Comparison of ENCODE assay signal across 8 cellular contexts in the genomic region with DNA sequence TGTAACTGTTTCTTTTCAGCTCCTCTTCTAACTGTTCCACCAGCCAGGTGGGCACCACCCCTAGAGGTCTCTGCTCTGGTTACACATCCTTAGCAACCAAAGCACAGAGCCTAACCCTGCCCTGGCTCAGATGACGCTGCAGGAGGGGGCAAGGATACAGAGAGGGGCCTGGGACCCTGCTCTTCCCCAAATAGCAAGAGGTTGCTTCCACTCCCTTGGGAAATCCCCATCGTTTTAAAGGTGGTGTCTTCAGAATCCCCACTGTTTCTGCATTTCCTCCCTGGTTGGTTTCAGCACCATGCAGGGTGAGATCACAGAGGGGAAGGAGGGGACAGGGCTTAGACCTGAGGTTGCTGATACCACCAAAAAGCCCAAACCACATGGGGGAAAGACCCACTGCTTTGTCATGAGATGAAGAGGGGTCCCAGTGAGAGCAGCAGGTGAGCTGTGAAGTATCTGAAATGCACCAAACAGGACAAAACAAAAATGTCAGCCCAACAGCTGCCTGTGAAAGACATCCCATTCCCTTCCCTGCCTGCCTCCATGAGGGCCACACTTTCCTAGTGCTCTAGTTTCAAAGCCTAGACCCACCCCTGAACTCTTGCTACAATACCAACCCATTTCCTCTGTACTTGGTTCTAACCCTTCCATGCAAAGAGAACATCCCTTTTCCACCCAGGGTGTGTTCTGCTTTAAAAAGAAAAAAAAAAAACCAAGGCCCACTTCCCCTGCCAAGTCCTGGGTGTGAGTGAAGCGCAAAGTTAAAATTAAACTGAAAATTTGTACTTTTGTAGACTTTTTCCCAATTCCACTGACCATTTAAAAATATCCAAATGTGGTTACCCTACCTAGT. TPM values are rescaled to one million over a fixed set of nuclear protein-coding genes. Genes with fewer than 3 reads are reported as not detected.
A peak's percentile ranks its signal among the peaks of the same experiment; 100 is the strongest.
DNase-seq lines count a peak whose midpoint lies in the region; ATAC-seq and TF ChIP-seq lines count a peak whose summit lies in the region.

No MANE protein-coding gene starts in this region.

- peaks cover 62% of the 10 kb centered on the region for H3K4me1 ChIP-seq in CD4-positive, CD25-positive, alpha-beta regulatory T cell (ENCODE audit: control insufficient read depth, insufficient read depth, low read length, poor library complexity, severe bottlenecking)
- H3K4me1 ChIP-seq in prostate gland (replicated peaks): peaks cover 69% of the 10 kb centered on the region

- no peak for TF ChIP-seq CTCF in prostate gland (IDR thresholded peaks at IDR 0.05)

- intact Hi-C loops in prostate gland (cut with DNase I): no loop called here

- H3K4me3 ChIP-seq in CD4-positive, CD25-positive, alpha-beta regulatory T cell (ENCODE audit: low read depth, low read length): peak overlapping the region; percentile 42
- no peak overlapping the region for H3K4me3 ChIP-seq in prostate gland

- no peak for TF ChIP-seq POLR2A in prostate gland (IDR thresholded peaks at IDR 0.05)

- peaks cover 24% of the 10 kb centered on the region for H3K36me3 ChIP-seq in CD4-positive, CD25-positive, alpha-beta regulatory T cell (ENCODE audit: control insufficient read depth, insufficient read depth, low read length)
- peaks cover 73% of the 10 kb centered on the region for H3K36me3 ChIP-seq in KOPT-K1 (ENCODE audit: insufficient read depth, low read length)
- no peaks in the 10 kb centered on the region for H3K36me3 ChIP-seq in prostate gland

- H3K27me3 ChIP-seq in CD4-positive, CD25-positive, alpha-beta regulatory T cell (ENCODE audit: control insufficient read depth, insufficient read depth, low read length): no peaks in the 10 kb centered on the region
- no peaks in the 10 kb centered on the region for H3K27me3 ChIP-seq in prostate gland (replicated peaks; ENCODE audit: insufficient read depth)

- peak overlapping the region; percentile 51 to 70 (median 58) for H3K4me3 Mint-ChIP-seq in CD4-positive, CD25-positive, alpha-beta regulatory T cell
- H3K4me3 Mint-ChIP-seq in activated T-cell treated with anti-CD3 and anti-CD28 coated beads, Interleukin-2, amount 50 U/mL, for 72 hours: peak overlapping the region; percentile 72 to 77

- ATAC-seq in CD4-positive, CD25-positive, alpha-beta regulatory T cell (ENCODE audit: low read depth in 2 of 2): peak; percentile 54 to 55
- ATAC-seq in GM21390 (IDR thresholded peaks at IDR 0.05; ENCODE audit: unreplicated experiment): peak; percentile 39
- peak; percentile 80 to 87 for ATAC-seq in activated T-cell treated with anti-CD3 and anti-CD28 coated beads, Interleukin-2, amount 50 U/mL, for 72 hours (replicated peaks in 1 of 2)

- peaks cover 0 to 1% (median 0%) of the 10 kb centered on the region in 7 donors for H3K9me3 Mint-ChIP-seq in CD4-positive, CD25-positive, alpha-beta regulatory T cell
- no peaks in the 10 kb centered on the region for H3K9me3 Mint-ChIP-seq in activated T-cell treated with anti-CD3 and anti-CD28 coated beads, Interleukin-2, amount 50 U/mL, for 72 hours

- WGBS in prostate gland: 56% methylated on average over 3 of the region's 3 CpGs

- no peaks in the 10 kb centered on the region for H3K27me3 Mint-ChIP-seq in CD4-positive, CD25-positive, alpha-beta regulatory T cell
- H3K27me3 Mint-ChIP-seq in activated T-cell treated with anti-CD3 and anti-CD28 coated beads, Interleukin-2, amount 50 U/mL, for 72 hours (ENCODE audit: low read depth): no peaks in the 10 kb centered on the region

- H3K36me3 Mint-ChIP-seq in CD4-positive, CD25-positive, alpha-beta regulatory T cell: peaks cover 3% of the 10 kb centered on the region
- peaks cover 1 to 6% of the 10 kb centered on the region in 2 donors for H3K36me3 Mint-ChIP-seq in activated T-cell treated with anti-CD3 and anti-CD28 coated beads, Interleukin-2, amount 50 U/mL, for 72 hours (ENCODE audit: insufficient read depth in 2 of 2)

- H3K9me3 ChIP-seq in CD4-positive, CD25-positive, alpha-beta regulatory T cell (ENCODE audit: control insufficient read depth in 2 of 2, low read length in 2 of 2): no peaks in the 10 kb centered on the region
- H3K9me3 ChIP-seq in KOPT-K1 (ENCODE audit: insufficient read depth, low read length, poor library complexity, severe bottlenecking): no peaks in the 10 kb centered on the region
- H3K9me3 ChIP-seq in prostate gland: no peaks in the 10 kb centered on the region

- peak; percentile 13 to 52 (median 22) for DNase-seq in CD4-positive, CD25-positive, alpha-beta regulatory T cell
- DNase-seq in activated T-cell treated with anti-CD3 and anti-CD28 coated beads, Interleukin-2, amount 50 U/mL, for 72 hours: peak; percentile 61 to 74
- DNase-seq in prostate gland (ENCODE audit: low spot score): no peak
- DNase-seq in NCI-H82 (lab: John Stamatoyannopoulos, UW): no peak
- DNase-seq in NCI-H2081 (lab: John Stamatoyannopoulos, UW): no peak
- no peak for DNase-seq in SW480 (ENCODE audit: low spot score)

- H3K27ac Mint-ChIP-seq in CD4-positive, CD25-positive, alpha-beta regulatory T cell: peak overlapping the region; percentile 90 to 95 (median 94)
- H3K27ac Mint-ChIP-seq in activated T-cell treated with anti-CD3 and anti-CD28 coated beads, Interleukin-2, amount 50 U/mL, for 72 hours: peak overlapping the region; percentile 89

- H3K4me1 Mint-ChIP-seq in CD4-positive, CD25-positive, alpha-beta regulatory T cell: peaks cover 19 to 86% (median 52%) of the 10 kb centered on the region in 4 donors
- peaks cover 83% of the 10 kb centered on the region for H3K4me1 Mint-ChIP-seq in activated T-cell treated with anti-CD3 and anti-CD28 coated beads, Interleukin-2, amount 50 U/mL, for 72 hours (ENCODE audit: low read depth)

- H3K27ac ChIP-seq in CD4-positive, CD25-positive, alpha-beta regulatory T cell (ENCODE audit: insufficient read depth, low read length, poor library complexity, severe bottlenecking): peak overlapping the region; percentile 55
- H3K27ac ChIP-seq in KOPT-K1 (ENCODE audit: low read depth, low read length, poor library complexity, severe bottlenecking) (peak overlapping the region; percentile 36), prostate gland (peak overlapping the region; percentile 87 to 91)

RNA-seq across cellular contexts. Expression of gene ANP32A, which starts 29.0 kb away (rescaled TPM):
- 89.4 TPM for total RNA-seq in CD4-positive, CD25-positive, alpha-beta regulatory T cell
- polyA plus RNA-seq in CD4-positive, CD25-positive, alpha-beta regulatory T cell: 100 to 1,000 TPM in 1 of 4 donors, 10 to 100 TPM in 3; 71.4 to 104 (median 88.0) TPM
- 100 to 1,000 TPM; 200 to 204 TPM for total RNA-seq in activated T-cell treated with anti-CD3 and anti-CD28 coated beads, Interleukin-2, amount 50 U/mL, for 72 hours
- total RNA-seq in prostate gland: 10 to 100 TPM; 52.6 to 70.8 TPM

Comparison
In these comparisons a context has a peak if more than half of its experiments do, and no peak if none do; other contexts are left out.
1. DNase-seq: peak in CD4-positive, CD25-positive, alpha-beta regulatory T cell (3 of 3) and activated T-cell treated with anti-CD3 and anti-CD28 coated beads, Interleukin-2, amount 50 U/mL, for 72 hours (2 of 2); none in prostate gland (single experiment), NCI-H82 (single experiment), NCI-H2081 (0 of 2) and SW480 (single experiment).
2. H3K27ac ChIP-seq: peak in every context shown above with its lines; median percentile 89 in prostate gland; 55 in CD4-positive, CD25-positive, alpha-beta regulatory T cell; 36 in KOPT-K1.
3. Peak in every context shown above with its lines, with median percentiles within 50 percentile points of each other: ATAC-seq.